ENCODE assay signal across 21 cellular contexts in the genomic region with DNA sequence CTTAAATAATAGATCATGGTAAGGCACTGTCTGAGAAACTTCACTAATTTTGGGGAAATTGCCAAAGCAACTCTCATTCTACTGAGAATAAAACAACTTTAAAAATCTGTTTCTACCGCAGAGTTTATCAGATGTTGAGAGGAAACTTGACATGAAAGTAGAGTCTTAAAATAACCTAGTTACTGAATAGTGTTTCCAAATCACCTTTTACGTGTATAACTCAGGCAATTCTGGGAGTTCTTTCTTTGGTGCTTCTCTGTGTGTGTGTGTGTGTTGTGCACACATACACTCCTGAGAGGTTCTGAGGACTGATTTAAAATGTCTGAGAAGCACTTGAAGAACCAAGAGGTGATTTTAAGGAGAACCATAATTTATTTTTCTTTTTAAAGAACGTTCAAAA.
"Had no signal": no experiment of that assay in that cellular context is flagged by ENCODE, and none has a peak within 500 bp of the region (broad histone marks: within the 10 kb centered on the region; RNA-seq: fewer than 3 reads in every experiment).

No MANE protein-coding gene starts in this region.

- H3K36me3 Mint-ChIP-seq: activated CD4-positive, alpha-beta memory T cell treated with anti-CD3 and anti-CD28 coated beads for 36 hours; brain had no signal

- H3K27ac Mint-ChIP-seq: activated CD4-positive, alpha-beta memory T cell treated with anti-CD3 and anti-CD28 coated beads for 36 hours; activated CD4-positive, alpha-beta T cell treated with anti-CD3 and anti-CD28 coated beads, Interleukin-2, amount 10 ng/mL, durations not matched to agents 7 days and 5 days; brain had no signal

- H3K9me3 Mint-ChIP-seq: activated CD4-positive, alpha-beta memory T cell treated with anti-CD3 and anti-CD28 coated beads for 36 hours; activated CD4-positive, alpha-beta T cell treated with anti-CD3 and anti-CD28 coated beads, Interleukin-2, amount 10 ng/mL, durations not matched to agents 7 days and 5 days; activated T-cell treated with anti-CD3 and anti-CD28 coated beads, Interleukin-2, amount 50 U/mL, for 4 hours; central memory CD8-positive, alpha-beta T cell had no signal

- H3K27ac ChIP-seq: PC-9, VCaP had no signal

- H3K4me3 ChIP-seq: K562, PC-9 had no signal

- ATAC-seq: activated T-cell treated with anti-CD3 and anti-CD28 coated beads, Interleukin-2, amount 50 U/mL, for 4 hours; K562 had no signal

- DNase-seq: activated CD4-positive, alpha-beta memory T cell treated with anti-CD3 and anti-CD28 coated beads for 36 hours; activated CD4-positive, alpha-beta T cell treated with anti-CD3 and anti-CD28 coated beads, Interleukin-2, amount 10 ng/mL, durations not matched to agents 7 days and 5 days; activated CD4-positive, CD25-positive, alpha-beta regulatory T cell; activated CD8-positive, alpha-beta memory T cell treated with anti-CD3 and anti-CD28 coated beads for 24 hours; activated gamma-delta T cell; activated T-cell treated with anti-CD3 and anti-CD28 coated beads, Interleukin-2, amount 50 U/mL, for 4 hours; amygdala; MV-4-11; NCI-H1092 treated with DMSO at 0.1 percent for 48 hours; NCI-H1417 treated with DMSO at 0.1 percent for 48 hours; NCI-H1694; NCI-H2029; NCI-H2107; NCI-H2171 treated with DMSO at 0.1 percent for 48 hours; NCI-H524; PC-9; SHP77 treated with DMSO at 0.1 percent for 48 hours had no signal

- H3K4me3 Mint-ChIP-seq: activated CD4-positive, alpha-beta memory T cell treated with anti-CD3 and anti-CD28 coated beads for 36 hours; activated CD4-positive, alpha-beta T cell treated with anti-CD3 and anti-CD28 coated beads, Interleukin-2, amount 10 ng/mL, durations not matched to agents 7 days and 5 days; activated T-cell treated with anti-CD3 and anti-CD28 coated beads, Interleukin-2, amount 50 U/mL, for 4 hours; brain; central memory CD8-positive, alpha-beta T cell had no signal
